Comparison of ENCODE assay signal across 11 cellular contexts in the genomic region with DNA sequence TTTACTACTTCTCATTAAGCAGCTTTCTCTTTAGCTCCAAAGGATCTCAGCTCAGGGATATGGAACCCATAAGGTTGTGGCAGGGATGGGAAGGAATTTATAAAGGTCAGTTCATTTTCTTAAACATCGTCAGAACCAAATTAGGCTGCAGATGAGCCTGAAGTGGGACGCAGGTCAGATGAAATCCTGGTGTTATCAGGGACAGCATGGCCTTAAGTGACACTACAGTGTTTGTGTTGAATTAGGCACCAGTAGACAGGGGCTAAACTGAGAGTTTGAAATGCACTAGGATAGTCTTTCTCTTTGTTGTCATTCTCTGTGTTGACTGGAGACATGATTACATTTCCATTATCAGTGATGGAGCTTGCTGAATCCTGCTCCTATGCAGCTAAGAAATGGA. TPM values are rescaled to one million over a fixed set of nuclear protein-coding genes. Genes with fewer than 3 reads are reported as not detected.
DNase-seq lines count a peak whose midpoint lies in the region; ATAC-seq, FAIRE-seq and TF ChIP-seq lines count a peak whose summit lies in the region.
"Not testable (repeated sequence)": the region's sequence is repeated elsewhere in the genome, so short reads cannot be mapped to it uniquely, and the experiment has no call there.
"Had no signal": no experiment of that assay in that cellular context is flagged by ENCODE, and none has a peak within 500 bp of the region (broad histone marks: within the 10 kb centered on the region; RNA-seq: fewer than 3 reads in every experiment).

No MANE protein-coding gene starts in this region.

- CTCF ChIA-PET in AG04450 (lab: Charles Lee): not testable (repeated sequence)
- CTCF ChIA-PET in activated CD4-positive, alpha-beta memory T cell treated with anti-CD3 and anti-CD28 coated beads for 36 hours (lab: Charles Lee): interaction anchor here (1.3 kb wide), 1 partner anchor 51 kb away, joined by 4 read pairs; no protein-coding TSS in a partner anchor

- H3K9me3 ChIP-seq in AG04450 (ENCODE audit: control insufficient read depth, insufficient read depth, low read length); KOPT-K1 (ENCODE audit: insufficient read depth, low read length, poor library complexity, severe bottlenecking); ascending aorta; esophagus squamous epithelium; kidney (ENCODE audit: control insufficient read depth in 1 of 2, low read length in 2 of 2); osteoblast (ENCODE audit: low read depth, low read length); thoracic aorta: not testable (repeated sequence)

- not testable (repeated sequence) for TF ChIP-seq CTCF in AG04450 (IDR thresholded peaks at IDR 0.05; ENCODE audit: low read depth, low read length); ascending aorta (IDR thresholded peaks at IDR 0.05); esophagus squamous epithelium (IDR thresholded peaks at IDR 0.05); kidney (IDR thresholded peaks at IDR 0.05; ENCODE audit: borderline replicate concordance, extremely low read depth, insufficient read depth); osteoblast (IDR thresholded peaks at IDR 0.05; ENCODE audit: extremely low read depth, low read depth, low read length); thoracic aorta (IDR thresholded peaks at IDR 0.05)

- H3K27ac Mint-ChIP-seq in activated CD4-positive, alpha-beta memory T cell treated with anti-CD3 and anti-CD28 coated beads for 36 hours: not testable (repeated sequence)

- H3K36me3 Mint-ChIP-seq in activated CD4-positive, alpha-beta memory T cell treated with anti-CD3 and anti-CD28 coated beads for 36 hours: not testable (repeated sequence)

- not testable (repeated sequence) for FAIRE-seq in kidney (lab: Jason Lieb, UNC)

- H3K9me3 Mint-ChIP-seq in activated CD4-positive, alpha-beta memory T cell treated with anti-CD3 and anti-CD28 coated beads for 36 hours: not testable (repeated sequence)

- H3K36me3 ChIP-seq in KOPT-K1 (ENCODE audit: insufficient read depth, low read length); ascending aorta; kidney (ENCODE audit: control insufficient read depth in 1 of 2, insufficient read depth in 2 of 2, low read length in 2 of 2); osteoblast (ENCODE audit: insufficient read depth, low read length); thoracic aorta: not testable (repeated sequence)
- H3K36me3 ChIP-seq in esophagus squamous epithelium: peaks cover 0 to 14% (median 0%) of the 10 kb centered on the region in 3 donors

- H3K4me3 Mint-ChIP-seq in activated CD4-positive, alpha-beta memory T cell treated with anti-CD3 and anti-CD28 coated beads for 36 hours: peak overlapping the region; percentile 41

- not testable (repeated sequence) for DNase-seq in AG04450 (ENCODE audit: low read depth, low spot score); activated CD4-positive, alpha-beta memory T cell treated with anti-CD3 and anti-CD28 coated beads for 36 hours; ascending aorta (ENCODE audit: low spot score in 2 of 2); esophagus squamous epithelium (lab: John Stamatoyannopoulos, UW); kidney; osteoblast (ENCODE audit: insufficient read length, low spot score, missing footprints); thoracic aorta (ENCODE audit: low spot score)

- not testable (repeated sequence) for H3K27me3 ChIP-seq in AG04450 (ENCODE audit: control insufficient read depth, insufficient read depth, low read length); ascending aorta; esophagus squamous epithelium; osteoblast (ENCODE audit: insufficient read depth, low read length); thoracic aorta (replicated peaks; ENCODE audit: insufficient read depth)

- peak overlapping the region; percentile 16 to 73 for H3K9ac ChIP-seq in kidney (ENCODE audit: low read length in 2 of 2)

- H2AFZ ChIP-seq in osteoblast (ENCODE audit: low read length): peak overlapping the region; percentile 50

- 5 to 14% methylated on average over 2 of the region's 2 CpGs for WGBS in esophagus squamous epithelium, 2 donors

- not testable (repeated sequence) for H3K27me3 Mint-ChIP-seq in activated CD4-positive, alpha-beta memory T cell treated with anti-CD3 and anti-CD28 coated beads for 36 hours

- H3K4me1 ChIP-seq in ascending aorta; kidney (ENCODE audit: control insufficient read depth in 1 of 2, insufficient read depth in 1 of 2, low read depth in 1 of 2, low read length in 2 of 2); osteoblast (ENCODE audit: insufficient read depth, low read length): not testable (repeated sequence)
- H3K4me1 ChIP-seq in esophagus squamous epithelium (peaks cover 0 to 34% (median 7%) of the 10 kb centered on the region in 3 donors), thoracic aorta (ENCODE audit: control insufficient read depth in 1 of 2, low read depth in 2 of 2) (peaks cover 0 to 16% of the 10 kb centered on the region in 2 donors)

- intact Hi-C loops in activated CD4-positive, alpha-beta memory T cell treated with anti-CD3 and anti-CD28 coated beads for 36 hours (cut with micrococcal nuclease); ascending aorta (cut with DNase I); esophagus squamous epithelium (cut with DNase I); kidney (cut with DNase I): not testable (repeated sequence)

- H4K20me1 ChIP-seq in osteoblast (ENCODE audit: insufficient read depth, low read length): not testable (repeated sequence)

- TF ChIP-seq POLR2A in esophagus squamous epithelium (IDR thresholded peaks at IDR 0.05): not testable (repeated sequence)

- H3K79me2 ChIP-seq in osteoblast (ENCODE audit: insufficient read depth, low read length): not testable (repeated sequence)

- not testable (repeated sequence) for H3K27ac ChIP-seq in AG04450 (ENCODE audit: low read depth, low read length); osteoblast (ENCODE audit: low read depth, low read length)
- H3K27ac ChIP-seq in KOPT-K1 (ENCODE audit: low read depth, low read length, poor library complexity, severe bottlenecking) (peak overlapping the region; percentile 53), ascending aorta (peak overlapping the region in 1 of 2 donors; percentile 27), esophagus squamous epithelium (peak overlapping the region; percentile 56 to 82 (median 68)), kidney (ENCODE audit: low read depth in 2 of 2, low read length in 2 of 2) (peak overlapping the region; percentile 12 to 84), thoracic aorta (peak overlapping the region in 1 of 2 donors; percentile 44)

- H3K4me1 Mint-ChIP-seq in activated CD4-positive, alpha-beta memory T cell treated with anti-CD3 and anti-CD28 coated beads for 36 hours (ENCODE audit: low read depth): peaks cover 24% of the 10 kb centered on the region

- not testable (repeated sequence) for ATAC-seq in thoracic aorta (ENCODE audit: insufficient number of reproducible peaks, low FRiP score, low read depth)

- POLR2A ChIA-PET in AG04450 (lab: Yijun Ruan, JAX); activated CD4-positive, alpha-beta memory T cell treated with anti-CD3 and anti-CD28 coated beads for 36 hours (lab: Charles Lee): not testable (repeated sequence)

- peak overlapping the region; percentile 8 for H3K4me3 ChIP-seq in AG04450 (ENCODE audit: low read depth, low read length)
- peak overlapping the region; percentile 39 to 58 for H3K4me3 ChIP-seq in ascending aorta
- H3K4me3 ChIP-seq in esophagus squamous epithelium: peak overlapping the region; percentile 17 to 54 (median 32)
- peak overlapping the region; percentile 50 to 81 for H3K4me3 ChIP-seq in kidney (ENCODE audit: low read length in 2 of 2)
- H3K4me3 ChIP-seq in osteoblast (ENCODE audit: insufficient read depth, low read length): peak overlapping the region; percentile 44
- peak overlapping the region; percentile 67 for H3K4me3 ChIP-seq in thoracic aorta

- peak overlapping the region; percentile 27 for H3K4me2 ChIP-seq in osteoblast (ENCODE audit: insufficient read depth, low read length)

RNA-seq across cellular contexts. Expression of a gene that starts 43.9 kb away (rescaled TPM):
- polyA plus RNA-seq in AG04450 (2011; rRNA removed): not detected in 2 replicates
- not detected in 2 replicates for polyA minus RNA-seq in AG04450 (2011; rRNA and poly(A)+ RNA removed)
- total RNA-seq in activated CD4-positive, alpha-beta memory T cell treated with anti-CD3 and anti-CD28 coated beads for 36 hours: under 1 TPM; 0.73 to 0.81 TPM
- not detected for total RNA-seq in ascending aorta
- 100 to 1,000 TPM; 419 to 894 (median 477) TPM for total RNA-seq in esophagus squamous epithelium
- not detected for total RNA-seq in kidney
- not detected for polyA plus RNA-seq in kidney (ENCODE audit: insufficient read depth, low read depth, low replicate concordance)
- total RNA-seq in osteoblast: not detected in 2 replicates
- total RNA-seq in thoracic aorta: under 1 TPM in 1 of 2 donors, not detected in 1; 0.27 TPM
- total RNA-seq: A172, dermis microvascular lymphatic vessel endothelial cell, mesenteric fat pad had no signal

Comparison
In these comparisons a context has a peak if more than half of its experiments do, and no peak if none do; other contexts are left out.
1. H3K4me3 ChIP-seq: peak in every context shown above with its lines; median percentile 67 in thoracic aorta; 66 in kidney; 48 in ascending aorta; 44 in osteoblast; 32 in esophagus squamous epithelium; 8 in AG04450.
2. RNA of a gene that starts 43.9 kb away (total RNA-seq): 419 to 894 TPM in esophagus squamous epithelium; 0.73 to 0.81 TPM in activated CD4-positive, alpha-beta memory T cell treated with anti-CD3 and anti-CD28 coated beads for 36 hours, 0.27 TPM in thoracic aorta, not detected in kidney (single experiment), not detected in ascending aorta (single experiment) and not detected in osteoblast; every median in the first group is over 100 times any median in the second.